In the genomic region with DNA sequence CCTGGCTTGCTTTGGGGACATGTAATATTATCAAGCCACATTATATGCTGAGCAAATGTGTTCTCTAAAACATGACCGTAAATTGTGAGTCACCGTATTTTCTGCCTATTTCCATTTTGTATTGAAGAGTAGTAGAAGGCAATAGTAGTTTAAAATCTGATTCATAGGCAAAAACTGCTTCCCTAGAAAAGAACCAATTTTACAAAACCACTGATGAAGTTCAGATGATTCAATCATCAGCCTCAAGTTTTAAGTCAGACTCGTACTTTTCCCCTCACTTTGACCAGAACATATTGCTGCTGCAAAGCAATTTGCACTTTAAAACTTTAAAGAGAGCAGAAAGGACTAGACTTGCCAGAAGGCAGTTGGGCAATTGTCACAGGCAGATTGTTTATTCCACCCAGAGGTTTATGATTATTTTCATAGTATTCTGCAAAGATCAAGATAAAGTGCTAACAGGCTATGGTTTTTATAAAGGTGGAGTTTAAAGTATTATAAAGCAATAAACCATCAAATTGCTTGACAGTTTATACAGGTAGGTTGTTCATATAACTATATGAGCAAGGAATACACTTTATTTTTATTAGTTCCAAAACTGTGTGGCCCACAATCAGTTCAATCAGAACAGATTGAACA, we compare ENCODE assay signal across 27 cellular contexts.
A peak's percentile ranks its signal among the peaks of the same experiment; 100 is the strongest.
DNase-seq lines count a peak whose midpoint lies in the region; ATAC-seq, FAIRE-seq and TF ChIP-seq lines count a peak whose summit lies in the region.
"Had no signal": no experiment of that assay in that cellular context is flagged by ENCODE, and none has a peak within 500 bp of the region (broad histone marks: within the 10 kb centered on the region; RNA-seq: fewer than 3 reads in every experiment).

No MANE protein-coding gene starts in this region.

- H2AFZ ChIP-seq in mammary epithelial cell (ENCODE audit: low read depth, low read length) (no peak overlapping the region), HepG2 (ENCODE audit: low read length) (no peak overlapping the region)
- H2AFZ ChIP-seq: parathyroid adenoma had no signal

- ATAC-seq in HG03045 (IDR thresholded peaks at IDR 0.05; ENCODE audit: unreplicated experiment): no peak
- no peak for ATAC-seq in HG03280 (IDR thresholded peaks at IDR 0.05; ENCODE audit: unreplicated experiment)
- ATAC-seq in HepG2: no peak
- ATAC-seq: gastroesophageal sphincter, HCT116, Right ventricle myocardium inferior had no signal

- dilution Hi-C loops in mammary epithelial cell (cut with HindIII; ENCODE audit: low sequenced_read_pairs): no loop called here

- H3K79me2 ChIP-seq in mammary epithelial cell (ENCODE audit: insufficient read depth, low read length) (no peaks in the 10 kb centered on the region), HepG2 (ENCODE audit: insufficient read depth, low read length) (no peaks in the 10 kb centered on the region)
- H3K79me2 ChIP-seq: parathyroid adenoma had no signal

- H3K9ac ChIP-seq in mammary epithelial cell (ENCODE audit: insufficient read depth, low read length) (no peak overlapping the region), HepG2 (ENCODE audit: insufficient read depth, low read depth, low read length) (no peak overlapping the region)
- H3K9ac ChIP-seq: parathyroid adenoma had no signal

- BruUV-seq in mammary epithelial cell (replicated peaks; lab: Mats Ljungman, UMichigan) (no TSS peak), HepG2 (replicated peaks; lab: Mats Ljungman, UMichigan) (no TSS peak)

- intact Hi-C loops in mammary epithelial cell (cut with micrococcal nuclease): no loop called here
- intact Hi-C loops in breast epithelium (cut with DNase I; ENCODE audit: low total_unique reads): no loop called here
- intact Hi-C loops in HepG2 (cut with micrococcal nuclease; ENCODE audit: unreplicated experiment): loop anchor here (10.0 kb wide), 1 partner anchor 684 kb away; no protein-coding TSS in a partner anchor

- WGBS in mammary epithelial cell (ENCODE audit: low coverage, missing lambda C conversion rate): 85% methylated on average over 3 of the region's 3 CpGs
- 44% methylated on average over 3 of the region's 3 CpGs for WGBS in HepG2 (ENCODE audit: low lambda C conversion rate)

- no peak for TF ChIP-seq CTCF in mammary epithelial cell (conservative IDR thresholded peaks at IDR 0.05 in 1 of 2, IDR thresholded peaks at IDR 0.05 in 1 of 2; ENCODE audit: extremely low read depth in 1 of 2, insufficient read depth in 1 of 2, low read depth in 1 of 2, low read length in 2 of 2)
- TF ChIP-seq CTCF in breast epithelium (IDR thresholded peaks at IDR 0.05): no peak
- TF ChIP-seq CTCF in astrocyte of the cerebellum (IDR thresholded peaks at IDR 0.05; ENCODE audit: low read depth, low read length, missing control alignments): no peak
- no peak for TF ChIP-seq CTCF in HepG2 (CRISPR knock-in tag; IDR thresholded peaks at IDR 0.05)

- no peak overlapping the region for H3K4me3 ChIP-seq in mammary epithelial cell (replicated peaks in 1 of 3; ENCODE audit: insufficient read depth in 1 of 3, low read depth in 2 of 3, low read length in 3 of 3)
- no peak overlapping the region for H3K4me3 ChIP-seq in breast epithelium
- H3K4me3 ChIP-seq in astrocyte of the cerebellum (ENCODE audit: low read depth, low read length): no peak overlapping the region
- H3K4me3 ChIP-seq in HepG2 (replicated peaks in 1 of 3; ENCODE audit: insufficient read depth in 1 of 3, low read depth in 2 of 3, low read length in 3 of 3): no peak overlapping the region
- H3K4me3 ChIP-seq: gastroesophageal sphincter, right atrium auricular region, tibial artery had no signal

- H3K4me2 ChIP-seq in mammary epithelial cell (ENCODE audit: insufficient read depth, low read depth, low read length) (no peak overlapping the region), HepG2 (ENCODE audit: low read depth, low read length) (no peak overlapping the region)

- H3K27ac ChIP-seq in mammary epithelial cell (ENCODE audit: insufficient read depth, low read depth, low read length) (no peak overlapping the region), breast epithelium (no peak overlapping the region), HepG2 (ENCODE audit: extremely low read length, insufficient read depth, low read length) (no peak overlapping the region)
- H3K27ac ChIP-seq: 22Rv1, epithelial cell of prostate, gastroesophageal sphincter, parathyroid adenoma, right atrium auricular region, tibial artery had no signal

- no peak for TF ChIP-seq POLR2A in breast epithelium (IDR thresholded peaks at IDR 0.05)
- no peak for TF ChIP-seq POLR2A in HepG2 (IDR thresholded peaks at IDR 0.05; ENCODE audit: insufficient read depth in 1 of 2, low read depth in 2 of 2, low read length in 2 of 2)

- H3K9me3 ChIP-seq in mammary epithelial cell (replicated peaks; ENCODE audit: insufficient read depth, low read length) (no peaks in the 10 kb centered on the region), breast epithelium (no peaks in the 10 kb centered on the region), HepG2 (ENCODE audit: low read length) (peaks cover 77% of the 10 kb centered on the region)
- H3K9me3 ChIP-seq: BE2C, gastroesophageal sphincter, right atrium auricular region, tibial artery had no signal

- DNase-seq in mammary epithelial cell (peak; percentile 20), breast epithelium (ENCODE audit: low spot score in 2 of 2) (no peak), astrocyte of the cerebellum (ENCODE audit: low read depth) (peak; percentile 3), iris pigment epithelial cell (ENCODE audit: low read depth) (peak; percentile 33), HepG2 (ENCODE audit: low spot score) (no peak), cerebellum (ENCODE audit: low spot score) (no peak)
- DNase-seq: activated B cell treated with CpG ODN at 0.5 μM for 24 hours; activated CD4-positive, alpha-beta T cell treated with anti-CD3 and anti-CD28 coated beads, Interleukin-2, amount 50 U/mL, for 4 hours; activated naive CD4-positive, alpha-beta T cell treated with anti-CD3 and anti-CD28 coated beads, Interleukin-2, amount 10 ng/mL, durations not matched to agents 7 days and 5 days; BE2C; GF-D8; hippocampal formation; islet precursor cell; NCI-H345; NCI-H774; nephron progenitor cell; T1000; tibial artery had no signal

- POLR2A ChIA-PET in HepG2 (lab: Yijun Ruan, JAX): no interaction called here

- TF ChIP-seq RAD21 in HepG2 (CRISPR knock-in tag; IDR thresholded peaks at IDR 0.05): no peak

- no peak for FAIRE-seq in HepG2 (lab: Jason Lieb, UNC)

- H3K36me3 ChIP-seq in mammary epithelial cell (ENCODE audit: insufficient read depth, low read length): no peaks in the 10 kb centered on the region
- no peaks in the 10 kb centered on the region for H3K36me3 ChIP-seq in breast epithelium
- H3K36me3 ChIP-seq in HepG2 (replicated peaks in 1 of 2; ENCODE audit: control insufficient read depth in 1 of 2, insufficient read depth in 2 of 2, low read length in 2 of 2): no peaks in the 10 kb centered on the region
- H3K36me3 ChIP-seq: BE2C, gastroesophageal sphincter, right atrium auricular region, tibial artery had no signal

- H3K27me3 ChIP-seq in mammary epithelial cell (ENCODE audit: insufficient read depth, low read length) (no peaks in the 10 kb centered on the region), breast epithelium (no peaks in the 10 kb centered on the region), HepG2 (ENCODE audit: control insufficient read depth in 1 of 2, insufficient read depth in 2 of 2, low read length in 2 of 2) (no peaks in the 10 kb centered on the region)
- H3K27me3 ChIP-seq: BE2C, gastroesophageal sphincter, right atrium auricular region, tibial artery had no signal

- H4K20me1 ChIP-seq in mammary epithelial cell (ENCODE audit: insufficient read depth, low read length) (no peaks in the 10 kb centered on the region), HepG2 (ENCODE audit: insufficient read depth, low read length) (no peaks in the 10 kb centered on the region)

- in situ Hi-C loops in mammary epithelial cell (cut with MboI; ENCODE audit: low sequenced_read_pairs in 2 of 2) (no loop called here), astrocyte of the cerebellum (cut with HindIII; ENCODE audit: low sequenced_read_pairs) (no loop called here), HepG2 (cut with HindIII; ENCODE audit: extremely low pct_ligation_motif_present, low pct_unique_long_range_greater_than_20kb) (no loop called here)

- TF ChIP-seq EP300 in HepG2 (IDR thresholded peaks at IDR 0.05; ENCODE audit: low read depth in 2 of 2, low read length in 2 of 2) (no peak), HepG2 (CRISPR knock-in tag; IDR thresholded peaks at IDR 0.05; ENCODE audit: borderline replicate concordance) (no peak)

- CTCF ChIA-PET in mammary epithelial cell (lab: Charles Lee; ENCODE audit: low non-redundant PET): no interaction called here
- CTCF ChIA-PET in HepG2 (lab: Yijun Ruan, JAX; ENCODE audit: low intra/inter-chr PET ratio, low total read pairs): no interaction called here

- H3K4me1 ChIP-seq in mammary epithelial cell (ENCODE audit: insufficient read depth, low read length) (no peaks in the 10 kb centered on the region), breast epithelium (no peaks in the 10 kb centered on the region), HepG2 (ENCODE audit: insufficient read depth, low read length) (no peaks in the 10 kb centered on the region)
- H3K4me1 ChIP-seq: BE2C, gastroesophageal sphincter, parathyroid adenoma, right atrium auricular region, tibial artery had no signal

TF ChIP-seq in HepG2, 621 proteins besides CTCF, POLR2A, EP300 and RAD21 (continues in another document):
- TF ChIP-seq ELF4 (CRISPR knock-in tag; IDR thresholded peaks at IDR 0.05; ENCODE audit: borderline replicate concordance) (no peak), RORA (CRISPR knock-in tag; IDR thresholded peaks at IDR 0.05) (no peak), GFI1 (CRISPR knock-in tag; IDR thresholded peaks at IDR 0.05; ENCODE audit: borderline replicate concordance) (no peak), IRX3 (CRISPR knock-in tag; IDR thresholded peaks at IDR 0.05; ENCODE audit: borderline replicate concordance, low read depth) (no peak)
- TF ChIP-seq, protein P1, sequence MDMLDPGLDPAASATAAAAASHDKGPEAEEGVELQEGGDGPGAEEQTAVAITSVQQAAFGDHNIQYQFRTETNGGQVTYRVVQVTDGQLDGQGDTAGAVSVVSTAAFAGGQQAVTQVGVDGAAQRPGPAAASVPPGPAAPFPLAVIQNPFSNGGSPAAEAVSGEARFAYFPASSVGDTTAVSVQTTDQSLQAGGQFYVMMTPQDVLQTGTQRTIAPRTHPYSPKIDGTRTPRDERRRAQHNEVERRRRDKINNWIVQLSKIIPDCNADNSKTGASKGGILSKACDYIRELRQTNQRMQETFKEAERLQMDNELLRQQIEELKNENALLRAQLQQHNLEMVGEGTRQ (IDR thresholded peaks at IDR 0.05; ENCODE audit: low read depth, low read length): no peak
- TF ChIP-seq, protein P1 (CRISPR knock-in tag; IDR thresholded peaks at IDR 0.05; ENCODE audit: borderline replicate concordance): no peak

Comparison
In these comparisons a context has a peak if more than half of its experiments do, and no peak if none do; other contexts are left out.
1. DNase-seq: peak in mammary epithelial cell (single experiment), astrocyte of the cerebellum (single experiment) and iris pigment epithelial cell (single experiment); none in breast epithelium (0 of 2), HepG2 (single experiment) and cerebellum (single experiment).